ENCODE assay signal across 8 cellular contexts in genomic region chr9:2023532-2023931, GRCh38. TPM values are rescaled to one million over a fixed set of nuclear protein-coding genes. Genes with fewer than 3 reads are reported as not detected.
DNase-seq lines count a peak whose midpoint lies in the region; ATAC-seq and TF ChIP-seq lines count a peak whose summit lies in the region.

No MANE protein-coding gene starts in this region.

- H3K27ac ChIP-seq in VCaP = peak overlapping the region; percentile 90
- no peak overlapping the region for H3K27ac ChIP-seq in foreskin keratinocyte

- H3K4me1 ChIP-seq in foreskin keratinocyte = peaks cover 5% of the 10 kb centered on the region

- H3K9me3 Mint-ChIP-seq in naive B cell = no peaks in the 10 kb centered on the region

- TF ChIP-seq CTCF in VCaP (conservative IDR thresholded peaks at IDR 0.05) (no peak), foreskin keratinocyte (conservative IDR thresholded peaks at IDR 0.05) (no peak)

- peak overlapping the region in 4 of 6 donors; percentile 51 to 69 (median 66) for H3K27ac Mint-ChIP-seq in naive B cell

- no peaks in the 10 kb centered on the region for H3K36me3 Mint-ChIP-seq in naive B cell

- ATAC-seq in GM21723 (IDR thresholded peaks at IDR 0.05; ENCODE audit: unreplicated experiment) = peak; percentile 35
- peak; percentile 35 to 44 for ATAC-seq in naive B cell (ENCODE audit: low read depth in 2 of 2)
- no peak for ATAC-seq in foreskin keratinocyte

- no peaks in the 10 kb centered on the region for H3K27me3 ChIP-seq in foreskin keratinocyte

- no peaks in the 10 kb centered on the region for H3K27me3 Mint-ChIP-seq in naive B cell

- H3K4me3 Mint-ChIP-seq in naive B cell = peak overlapping the region in 7 of 8 donors; percentile 3 to 75 (median 48)

- peaks cover 73 to 90% (median 78%) of the 10 kb centered on the region in 3 donors for H3K4me1 Mint-ChIP-seq in naive B cell

- DNase-seq in GF-D8 (lab: John Stamatoyannopoulos, UW) (peak; percentile 6), naive B cell (no peak), anterior cingulate cortex (lab: John Stamatoyannopoulos, UW) (no peak), NCI-H774 (lab: John Stamatoyannopoulos, UW) (no peak), foreskin keratinocyte (no peak), NCI-H1694 treated with DMSO at 0.1 percent for 48 hours (lab: John Stamatoyannopoulos, UW) (no peak)

RNA-seq across cellular contexts. Expression of gene SMARCA2, which starts 8.4 kb away (rescaled TPM):
- 10 to 100 TPM; 22.4 to 58.5 (median 39.8) TPM for polyA plus RNA-seq in naive B cell (ENCODE audit: low read depth in 6 of 6)
- total RNA-seq in foreskin keratinocyte = 46.0 and 47.3 TPM in 2 replicates
- 18.4 and 21.6 TPM in 2 replicates for polyA plus RNA-seq in foreskin keratinocyte
